Comparison of ENCODE assay signal across 1 cellular context in the genomic region with DNA sequence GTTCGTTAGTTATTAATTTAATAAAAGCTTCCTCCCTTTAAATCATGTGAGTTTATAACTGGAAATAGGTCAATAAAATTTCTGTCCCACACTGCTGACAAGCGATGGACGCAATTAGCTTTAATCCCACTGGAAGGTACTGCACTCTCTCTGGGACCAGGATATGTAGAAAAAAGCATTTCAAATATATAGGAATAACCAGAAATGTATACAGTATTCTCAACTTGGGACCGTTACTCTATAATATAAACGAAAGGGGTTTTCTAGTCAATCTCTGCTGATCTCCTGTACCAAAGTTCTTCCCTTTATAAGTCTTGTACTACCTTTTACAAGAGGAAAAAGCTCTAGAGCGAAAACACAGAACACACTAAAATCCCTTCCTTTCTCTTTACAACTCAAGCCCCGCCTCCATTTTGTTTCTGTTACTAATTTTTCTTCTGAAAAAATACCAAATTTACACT.
TF ChIP-seq lines count a peak whose summit lies in the region.

No MANE protein-coding gene starts in this region.

TF ChIP-seq in HEK293, 187 proteins besides CTCF, POLR2A, EP300 and RAD21 (continued from another document):
- TF ChIP-seq, protein P1, sequence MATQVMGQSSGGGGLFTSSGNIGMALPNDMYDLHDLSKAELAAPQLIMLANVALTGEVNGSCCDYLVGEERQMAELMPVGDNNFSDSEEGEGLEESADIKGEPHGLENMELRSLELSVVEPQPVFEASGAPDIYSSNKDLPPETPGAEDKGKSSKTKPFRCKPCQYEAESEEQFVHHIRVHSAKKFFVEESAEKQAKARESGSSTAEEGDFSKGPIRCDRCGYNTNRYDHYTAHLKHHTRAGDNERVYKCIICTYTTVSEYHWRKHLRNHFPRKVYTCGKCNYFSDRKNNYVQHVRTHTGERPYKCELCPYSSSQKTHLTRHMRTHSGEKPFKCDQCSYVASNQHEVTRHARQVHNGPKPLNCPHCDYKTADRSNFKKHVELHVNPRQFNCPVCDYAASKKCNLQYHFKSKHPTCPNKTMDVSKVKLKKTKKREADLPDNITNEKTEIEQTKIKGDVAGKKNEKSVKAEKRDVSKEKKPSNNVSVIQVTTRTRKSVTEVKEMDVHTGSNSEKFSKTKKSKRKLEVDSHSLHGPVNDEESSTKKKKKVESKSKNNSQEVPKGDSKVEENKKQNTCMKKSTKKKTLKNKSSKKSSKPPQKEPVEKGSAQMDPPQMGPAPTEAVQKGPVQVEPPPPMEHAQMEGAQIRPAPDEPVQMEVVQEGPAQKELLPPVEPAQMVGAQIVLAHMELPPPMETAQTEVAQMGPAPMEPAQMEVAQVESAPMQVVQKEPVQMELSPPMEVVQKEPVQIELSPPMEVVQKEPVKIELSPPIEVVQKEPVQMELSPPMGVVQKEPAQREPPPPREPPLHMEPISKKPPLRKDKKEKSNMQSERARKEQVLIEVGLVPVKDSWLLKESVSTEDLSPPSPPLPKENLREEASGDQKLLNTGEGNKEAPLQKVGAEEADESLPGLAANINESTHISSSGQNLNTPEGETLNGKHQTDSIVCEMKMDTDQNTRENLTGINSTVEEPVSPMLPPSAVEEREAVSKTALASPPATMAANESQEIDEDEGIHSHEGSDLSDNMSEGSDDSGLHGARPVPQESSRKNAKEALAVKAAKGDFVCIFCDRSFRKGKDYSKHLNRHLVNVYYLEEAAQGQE (tag by site-specific recombination; IDR thresholded peaks at IDR 0.05), result no peak
- TF ChIP-seq, protein P2, sequence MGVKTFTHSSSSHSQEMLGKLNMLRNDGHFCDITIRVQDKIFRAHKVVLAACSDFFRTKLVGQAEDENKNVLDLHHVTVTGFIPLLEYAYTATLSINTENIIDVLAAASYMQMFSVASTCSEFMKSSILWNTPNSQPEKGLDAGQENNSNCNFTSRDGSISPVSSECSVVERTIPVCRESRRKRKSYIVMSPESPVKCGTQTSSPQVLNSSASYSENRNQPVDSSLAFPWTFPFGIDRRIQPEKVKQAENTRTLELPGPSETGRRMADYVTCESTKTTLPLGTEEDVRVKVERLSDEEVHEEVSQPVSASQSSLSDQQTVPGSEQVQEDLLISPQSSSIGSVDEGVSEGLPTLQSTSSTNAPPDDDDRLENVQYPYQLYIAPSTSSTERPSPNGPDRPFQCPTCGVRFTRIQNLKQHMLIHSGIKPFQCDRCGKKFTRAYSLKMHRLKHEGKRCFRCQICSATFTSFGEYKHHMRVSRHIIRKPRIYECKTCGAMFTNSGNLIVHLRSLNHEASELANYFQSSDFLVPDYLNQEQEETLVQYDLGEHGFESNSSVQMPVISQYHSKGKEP (tag by site-specific recombination; IDR thresholded peaks at IDR 0.05), result no peak
